ENCODE assay signal across 12 cellular contexts in the genomic region with DNA sequence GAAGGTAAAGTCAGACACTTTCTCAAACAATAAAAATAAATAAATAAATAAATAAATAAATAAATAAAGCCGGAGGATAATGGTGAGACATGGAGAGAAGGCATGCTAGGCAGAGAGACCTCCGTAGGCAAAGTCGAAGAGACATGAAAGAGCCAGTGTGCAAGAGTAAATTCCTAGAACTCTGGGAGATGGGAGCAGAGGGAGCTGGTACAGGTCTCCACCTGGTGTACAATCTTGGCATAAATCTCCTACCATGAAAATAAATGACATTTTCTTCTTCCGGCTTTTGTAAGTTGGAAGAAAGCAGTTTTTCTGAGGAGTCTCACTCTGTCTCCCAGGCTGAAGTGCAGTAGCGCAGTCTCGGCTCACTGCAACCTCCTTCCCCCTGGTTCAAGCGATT. TPM values are rescaled to one million over a fixed set of nuclear protein-coding genes. Genes with fewer than 3 reads are reported as not detected.
"Had no signal": no experiment of that assay in that cellular context is flagged by ENCODE, and none has a peak within 500 bp of the region (broad histone marks: within the 10 kb centered on the region; RNA-seq: fewer than 3 reads in every experiment).

No MANE protein-coding gene starts in this region.

RNA-seq across cellular contexts. Expression of a gene that starts 7.8 kb away (rescaled TPM):
- total RNA-seq: activated B cell treated with CpG ODN at 0.5 μM for 24 hours; activated CD4-positive, alpha-beta memory T cell treated with anti-CD3 and anti-CD28 coated beads for 36 hours; activated naive CD4-positive, alpha-beta T cell treated with anti-CD3 and anti-CD28 coated beads for 36 hours; activated naive CD4-positive, alpha-beta T cell treated with anti-CD3 and anti-CD28 coated beads, Interleukin-2, amount 50 U/mL, for 72 hours; activated T-cell treated with anti-CD3 and anti-CD28 coated beads, Interleukin-2, amount 50 U/mL, for 4 hours; activated T-helper 1 cell treated with anti-CD3 and anti-CD28 coated beads, Interleukin-12 subunit alpha, Interleukin-12 subunit beta, Interleukin-2, Interleukin-4 antibody, amounts not matched to agents 30 ng/mL and 10 ng/mL and 1 ng/mL, durations not matched to agents 14 hours and 24 hours and 36 hours; adrenal gland; astrocyte; bronchial epithelial cell; MCF 10A; Right ventricle myocardium inferior; SK-MEL-5 had no signal
- polyA plus RNA-seq: adrenal gland had no signal

RNA-seq across cellular contexts. Expression of a gene that starts 40.5 kb away (rescaled TPM):
- total RNA-seq: SK-MEL-5 had no signal
